ENCODE assay signal across 7 cellular contexts in genomic region chr12:27781680-27782079, GRCh38. TPM values are rescaled to one million over a fixed set of nuclear protein-coding genes. Genes with fewer than 3 reads are reported as not detected.
DNase-seq lines count a peak whose midpoint lies in the region; ATAC-seq and TF ChIP-seq lines count a peak whose summit lies in the region.

No MANE protein-coding gene starts in this region.

- intact Hi-C loops in lower leg skin (cut with DNase I; ENCODE audit: low total_unique reads), result no loop called here

- H2AFZ ChIP-seq in SU-DHL-6 (ENCODE audit: low read depth, low read length, severe bottlenecking) (no peak overlapping the region), fibroblast of lung (ENCODE audit: low read length) (no peak overlapping the region)

- DNase-seq in HAP-1 (ENCODE audit: low spot score in 2 of 2) (peak; percentile 21 to 38), fibroblast of lung (ENCODE audit: low read depth in 2 of 2) (peak; percentile 27 to 73), lower leg skin (ENCODE audit: low spot score in 2 of 2) (no peak)

- TF ChIP-seq POLR2A in lower leg skin (IDR thresholded peaks at IDR 0.05), result no peak

- H3K4me3 ChIP-seq in HAP-1, result peak overlapping the region; percentile 40
- peak overlapping the region; percentile 62 for H3K4me3 ChIP-seq in SU-DHL-6 (ENCODE audit: insufficient read depth, low read length, poor library complexity, severe bottlenecking)
- H3K4me3 ChIP-seq in fibroblast of lung (replicated peaks in 1 of 4; ENCODE audit: control extremely low read depth in 1 of 4, insufficient read depth in 1 of 4, low read depth in 3 of 4, low read length in 4 of 4), result peak overlapping the region in 3 of 4 experiments; percentile 72 to 86 (median 82)
- peak overlapping the region; percentile 97 for H3K4me3 ChIP-seq in skeletal muscle satellite cell (ENCODE audit: low read length)
- no peak overlapping the region for H3K4me3 ChIP-seq in lower leg skin (ENCODE audit: low read depth, poor library complexity, severe bottlenecking)

- peaks cover 59% of the 10 kb centered on the region for H3K79me2 ChIP-seq in SU-DHL-6 (ENCODE audit: insufficient read depth, low read length)
- peaks cover 37% of the 10 kb centered on the region for H3K79me2 ChIP-seq in fibroblast of lung (ENCODE audit: control insufficient read depth, insufficient read depth, low read length)

- in situ Hi-C loops in HAP-1 (cut with MboI; ENCODE audit: low sequenced_read_pairs), result no loop called here

- ATAC-seq in HG03159 (IDR thresholded peaks at IDR 0.05; ENCODE audit: unreplicated experiment) (no peak), HG03439 (IDR thresholded peaks at IDR 0.05; ENCODE audit: unreplicated experiment) (no peak)

- WGBS in lower leg skin, 2 donors, result 66 to 74% methylated on average over 5 of the region's 5 CpGs

- H3K27ac ChIP-seq in SU-DHL-6 (ENCODE audit: low read depth, low read length) (peak overlapping the region; percentile 71; the same call in 1 of the 2 replicates), fibroblast of lung (ENCODE audit: insufficient read depth, low read length) (no peak overlapping the region)

- no peaks in the 10 kb centered on the region for H3K27me3 ChIP-seq in HAP-1 (ENCODE audit: low read depth)
- H3K27me3 ChIP-seq in SU-DHL-6 (ENCODE audit: low read length), result no peaks in the 10 kb centered on the region
- no peaks in the 10 kb centered on the region for H3K27me3 ChIP-seq in fibroblast of lung (ENCODE audit: control insufficient read depth, insufficient read depth, low read length)
- H3K27me3 ChIP-seq in skeletal muscle satellite cell (ENCODE audit: control insufficient read depth, insufficient read depth, low read length), result no peaks in the 10 kb centered on the region

- H3K9ac ChIP-seq in SU-DHL-6 (ENCODE audit: low read length) (peak overlapping the region; percentile 78), fibroblast of lung (ENCODE audit: insufficient read depth, low read length) (no peak overlapping the region), skeletal muscle satellite cell (ENCODE audit: low read depth, low read length) (peak overlapping the region; percentile 82)

- TF ChIP-seq CTCF in SU-DHL-6 (IDR thresholded peaks at IDR 0.05; ENCODE audit: insufficient read depth, low read length, poor library complexity, severe bottlenecking) (no peak), fibroblast of lung (conservative IDR thresholded peaks at IDR 0.05 in 1 of 2, IDR thresholded peaks at IDR 0.05 in 1 of 2; ENCODE audit: low read depth in 1 of 2, low read length in 2 of 2) (no peak), lower leg skin (IDR thresholded peaks at IDR 0.05) (no peak)

- H4K20me1 ChIP-seq in SU-DHL-6 (ENCODE audit: low read depth, low read length) (no peaks in the 10 kb centered on the region), fibroblast of lung (ENCODE audit: control insufficient read depth, extremely low read depth, insufficient read depth, low read length) (no peaks in the 10 kb centered on the region)

- H3K4me1 ChIP-seq in HAP-1 (peaks cover 26% of the 10 kb centered on the region), fibroblast of lung (ENCODE audit: control insufficient read depth, extremely low read depth, insufficient read depth, low read length) (peaks cover 2% of the 10 kb centered on the region), skeletal muscle satellite cell (ENCODE audit: control insufficient read depth, insufficient read depth, low read length) (peaks cover 41% of the 10 kb centered on the region)

- H3K4me2 ChIP-seq in SU-DHL-6 (ENCODE audit: low read depth, low read length, poor library complexity, severe bottlenecking), result peak overlapping the region; percentile 85
- peak overlapping the region; percentile 98 for H3K4me2 ChIP-seq in fibroblast of lung (ENCODE audit: extremely low read depth, insufficient read depth, low read length)
- peak overlapping the region; percentile 100 for H3K4me2 ChIP-seq in skeletal muscle satellite cell (ENCODE audit: low read length)

- H3K9me3 ChIP-seq in HAP-1 (no peaks in the 10 kb centered on the region), SU-DHL-6 (ENCODE audit: insufficient read depth, low read length) (no peaks in the 10 kb centered on the region), fibroblast of lung (ENCODE audit: control insufficient read depth, insufficient read depth, low read depth, low read length) (no peaks in the 10 kb centered on the region), skeletal muscle satellite cell (replicated peaks; ENCODE audit: low read length) (no peaks in the 10 kb centered on the region)

- peaks cover 18% of the 10 kb centered on the region; the same call in 1 of the 2 replicates for H3F3A ChIP-seq in SU-DHL-6 (ENCODE audit: insufficient read depth)

- H3K9me2 ChIP-seq in SU-DHL-6 (replicated peaks; ENCODE audit: insufficient read depth, low read length), result no peaks in the 10 kb centered on the region

- H3K36me3 ChIP-seq in HAP-1 (replicated peaks) (no peaks in the 10 kb centered on the region; the same call in 1 of the 2 replicates), SU-DHL-6 (ENCODE audit: low read length) (no peaks in the 10 kb centered on the region), fibroblast of lung (ENCODE audit: control insufficient read depth, insufficient read depth, low read length) (no peaks in the 10 kb centered on the region), skeletal muscle satellite cell (ENCODE audit: insufficient read depth, low read length) (peaks cover 7% of the 10 kb centered on the region)

RNA-seq across cellular contexts. Expression of gene MANSC4, which starts 1.6 kb away (rescaled TPM):
- 0.17 TPM in 1 of 2 replicates, not detected in the other for total RNA-seq in fibroblast of lung
- not detected in 2 replicates for polyA plus RNA-seq in fibroblast of lung
- not detected in 2 replicates for polyA plus RNA-seq in fibroblast of lung (2012)
- polyA minus RNA-seq in fibroblast of lung (ENCODE audit: low replicate concordance), result not detected in 2 replicates
- total RNA-seq in skeletal muscle satellite cell (2012; rRNA removed), result not detected in 2 replicates
- total RNA-seq in lower leg skin, result not detected

RNA-seq across cellular contexts. Expression of gene KLHL42, which starts 1.6 kb away (rescaled TPM):
- 24.1 and 25.3 TPM in 2 replicates for total RNA-seq in fibroblast of lung
- polyA plus RNA-seq in fibroblast of lung, result 12.3 and 16.6 TPM in 2 replicates
- polyA plus RNA-seq in fibroblast of lung (2012), result 9.1 and 11.5 TPM in 2 replicates
- polyA minus RNA-seq in fibroblast of lung (ENCODE audit: low replicate concordance), result 16.8 and 18.5 TPM in 2 replicates
- total RNA-seq in skeletal muscle satellite cell (2012; rRNA removed), result 21.6 and 22.8 TPM in 2 replicates
- 10 to 100 TPM; 12.0 to 21.7 (median 19.8) TPM for total RNA-seq in lower leg skin

Comparison
In these comparisons a context has a peak if more than half of its experiments do, and no peak if none do; other contexts are left out.
1. DNase-seq: peak in HAP-1 (2 of 2) and fibroblast of lung (2 of 2); none in lower leg skin (0 of 2).
2. Peak in every context shown above with its lines, with median percentiles within 50 percentile points of each other: H3K4me2 ChIP-seq.